In the genomic region with DNA sequence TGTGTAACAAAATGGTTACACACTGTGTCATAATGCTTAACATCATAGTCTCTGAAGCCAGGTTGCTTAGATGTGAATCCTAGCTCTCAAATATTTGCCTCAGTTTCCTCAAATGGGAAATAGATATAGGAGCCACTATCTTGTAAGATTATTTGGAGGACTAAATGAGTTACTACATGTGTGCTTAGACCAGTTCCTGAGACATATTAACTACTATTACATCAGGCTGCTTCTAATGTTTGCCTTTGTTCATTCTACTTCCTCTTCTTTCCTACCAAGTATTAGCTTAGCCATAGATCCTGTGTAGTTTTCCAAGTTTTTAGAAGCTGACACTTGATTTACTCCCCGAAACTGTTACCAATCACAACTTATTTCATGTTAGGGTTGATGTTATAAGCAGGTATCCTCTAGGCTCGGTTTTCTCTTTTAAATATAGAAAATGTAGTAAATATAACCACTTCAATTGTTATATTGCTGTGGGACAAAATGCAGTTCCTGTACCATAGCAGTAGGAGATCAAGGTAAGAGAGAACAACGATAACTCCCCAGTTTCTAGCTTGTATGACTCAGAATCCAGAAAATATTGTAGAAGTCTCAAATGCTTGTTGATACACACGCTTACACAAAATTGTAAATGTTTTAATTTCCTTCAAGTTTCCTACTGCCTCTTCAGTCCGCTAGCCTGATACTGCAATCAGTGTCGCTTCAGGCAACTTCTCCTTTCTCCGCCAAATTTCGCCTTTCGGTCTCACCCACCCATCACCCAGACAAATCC, we compare ENCODE assay signal across 8 cellular contexts. TPM values are rescaled to one million over a fixed set of nuclear protein-coding genes. Genes with fewer than 3 reads are reported as not detected.
DNase-seq lines count a peak whose midpoint lies in the region; ATAC-seq and TF ChIP-seq lines count a peak whose summit lies in the region.

No MANE protein-coding gene starts in this region.

- CTCF ChIA-PET in MCF 10A (lab: Yijun Ruan, JAX), result interaction anchor here (0.7 to 1.2 kb wide), 3 partner anchors 16 to 583 kb away, joined by 3 read pairs; no protein-coding TSS in a partner anchor

- TF ChIP-seq CTCF in MCF 10A (IDR thresholded peaks at IDR 0.05; ENCODE audit: unreplicated experiment) (no peak), upper lobe of right lung (IDR thresholded peaks at IDR 0.05) (no peak), mesothelial cell of epicardium (IDR thresholded peaks at IDR 0.05; ENCODE audit: unreplicated experiment) (no peak)

- POLR2A ChIA-PET in MCF 10A (lab: Yijun Ruan, JAX), result interaction anchor here (0.6 to 2.4 kb wide), 14 partner anchors 11 to 533 kb away, joined by 3 to 14 read pairs (median 5); a partner anchor contains a TSS

- peaks cover 8% of the 10 kb centered on the region for H3K27me3 Mint-ChIP-seq in activated T-cell treated with anti-CD3 and anti-CD28 coated beads, Interleukin-2, amount 50 U/mL, for 72 hours (ENCODE audit: low read depth)
- H3K27me3 Mint-ChIP-seq in MCF 10A (ENCODE audit: insufficient read depth, unreplicated experiment) (no peaks in the 10 kb centered on the region), mesothelial cell of epicardium (ENCODE audit: low read depth) (no peaks in the 10 kb centered on the region)

- H3K4me3 Mint-ChIP-seq in activated T-cell treated with anti-CD3 and anti-CD28 coated beads, Interleukin-2, amount 50 U/mL, for 72 hours, result no peak overlapping the region
- H3K4me3 Mint-ChIP-seq in MCF 10A (ENCODE audit: unreplicated experiment), result no peak overlapping the region
- no peak overlapping the region for H3K4me3 Mint-ChIP-seq in mesothelial cell of epicardium

- peak; percentile 27 to 33 for ATAC-seq in activated T-cell treated with anti-CD3 and anti-CD28 coated beads, Interleukin-2, amount 50 U/mL, for 72 hours (replicated peaks in 1 of 2)
- ATAC-seq in left colon (peak; percentile 24), upper lobe of right lung (peak; percentile 48), GM18909 (IDR thresholded peaks at IDR 0.05; ENCODE audit: poor library complexity, unreplicated experiment) (no peak)

- H3K9me3 ChIP-seq in upper lobe of right lung, result no peaks in the 10 kb centered on the region

- no peaks in the 10 kb centered on the region for H3K4me1 Mint-ChIP-seq in activated T-cell treated with anti-CD3 and anti-CD28 coated beads, Interleukin-2, amount 50 U/mL, for 72 hours (ENCODE audit: low read depth)
- H3K4me1 Mint-ChIP-seq in MCF 10A (ENCODE audit: insufficient read depth, unreplicated experiment) (peaks cover 8% of the 10 kb centered on the region), mesothelial cell of epicardium (peaks cover 5% of the 10 kb centered on the region)

- peak overlapping the region; percentile 92 for H3K4me3 ChIP-seq in upper lobe of right lung

- H3K27ac ChIP-seq in upper lobe of right lung, result peak overlapping the region; percentile 81

- DNase-seq in activated T-cell treated with anti-CD3 and anti-CD28 coated beads, Interleukin-2, amount 50 U/mL, for 72 hours, result no peak
- no peak for DNase-seq in activated T-cell treated with anti-CD3 and anti-CD28 coated beads, Interleukin-2, amount 50 U/mL, for 48 hours
- DNase-seq in NCI-H1417 (lab: John Stamatoyannopoulos, UW), result peak in 2 of 3 experiments; percentile 45 to 77
- DNase-seq in MCF 10A (ENCODE audit: unreplicated experiment), result no peak
- no peak for DNase-seq in left colon
- no peak for DNase-seq in upper lobe of right lung
- no peak for DNase-seq in mesothelial cell of epicardium (ENCODE audit: low spot score in 2 of 2, unreplicated experiment in 2 of 2)

- intact Hi-C loops in MCF 10A (cut with micrococcal nuclease), result loop anchor here (1.0 kb wide), 1 partner anchor 48 kb away; no protein-coding TSS in a partner anchor
- intact Hi-C loops in left colon (cut with DNase I, micrococcal nuclease), result no loop called here
- intact Hi-C loops in upper lobe of right lung (cut with DNase I), result no loop called here

- H3K9me3 Mint-ChIP-seq in activated T-cell treated with anti-CD3 and anti-CD28 coated beads, Interleukin-2, amount 50 U/mL, for 72 hours, result no peaks in the 10 kb centered on the region
- H3K9me3 Mint-ChIP-seq in MCF 10A (ENCODE audit: unreplicated experiment), result no peaks in the 10 kb centered on the region
- H3K9me3 Mint-ChIP-seq in mesothelial cell of epicardium, result peaks cover 6% of the 10 kb centered on the region

- H3K36me3 ChIP-seq in upper lobe of right lung, result peaks cover under 1% of the 10 kb centered on the region

- peaks cover 0 to 2% of the 10 kb centered on the region in 2 donors for H3K36me3 Mint-ChIP-seq in activated T-cell treated with anti-CD3 and anti-CD28 coated beads, Interleukin-2, amount 50 U/mL, for 72 hours (ENCODE audit: insufficient read depth in 2 of 2)
- H3K36me3 Mint-ChIP-seq in MCF 10A (ENCODE audit: insufficient read depth, unreplicated experiment), result peaks cover 6% of the 10 kb centered on the region
- no peaks in the 10 kb centered on the region for H3K36me3 Mint-ChIP-seq in mesothelial cell of epicardium

- BruUV-seq in MCF 10A (replicated peaks; lab: Mats Ljungman, UMichigan), result TSS peak; percentile 99

- H3K27me3 ChIP-seq in upper lobe of right lung, result no peaks in the 10 kb centered on the region

- peaks cover 13% of the 10 kb centered on the region for H3K4me1 ChIP-seq in upper lobe of right lung

- no peak overlapping the region for H3K27ac Mint-ChIP-seq in activated T-cell treated with anti-CD3 and anti-CD28 coated beads, Interleukin-2, amount 50 U/mL, for 72 hours
- H3K27ac Mint-ChIP-seq in MCF 10A (ENCODE audit: low read depth, unreplicated experiment) (no peak overlapping the region), mesothelial cell of epicardium (no peak overlapping the region)

RNA-seq across cellular contexts. Expression of a gene that starts 0.7 kb away (rescaled TPM):
- 10 to 100 TPM; 50.9 to 57.5 TPM for total RNA-seq in activated T-cell treated with anti-CD3 and anti-CD28 coated beads, Interleukin-2, amount 50 U/mL, for 72 hours
- total RNA-seq in MCF 10A (2022) (204 and 281 TPM in 2 replicates), left colon (10 to 100 TPM; 74.7 to 78.9 TPM), upper lobe of right lung (79.9 TPM), mesothelial cell of epicardium (140 to 147 TPM (median 141 TPM) in 3 replicates)

Comparison
In these comparisons a context has a peak if more than half of its experiments do, and no peak if none do; other contexts are left out.
1. DNase-seq: peak in NCI-H1417 (2 of 3); none in activated T-cell treated with anti-CD3 and anti-CD28 coated beads, Interleukin-2, amount 50 U/mL, for 72 hours (0 of 2), activated T-cell treated with anti-CD3 and anti-CD28 coated beads, Interleukin-2, amount 50 U/mL, for 48 hours (0 of 2), MCF 10A (single experiment), left colon (0 of 2), upper lobe of right lung (single experiment) and mesothelial cell of epicardium (0 of 2).